1 cellular context compared by ENCODE assay signal in the genomic region with DNA sequence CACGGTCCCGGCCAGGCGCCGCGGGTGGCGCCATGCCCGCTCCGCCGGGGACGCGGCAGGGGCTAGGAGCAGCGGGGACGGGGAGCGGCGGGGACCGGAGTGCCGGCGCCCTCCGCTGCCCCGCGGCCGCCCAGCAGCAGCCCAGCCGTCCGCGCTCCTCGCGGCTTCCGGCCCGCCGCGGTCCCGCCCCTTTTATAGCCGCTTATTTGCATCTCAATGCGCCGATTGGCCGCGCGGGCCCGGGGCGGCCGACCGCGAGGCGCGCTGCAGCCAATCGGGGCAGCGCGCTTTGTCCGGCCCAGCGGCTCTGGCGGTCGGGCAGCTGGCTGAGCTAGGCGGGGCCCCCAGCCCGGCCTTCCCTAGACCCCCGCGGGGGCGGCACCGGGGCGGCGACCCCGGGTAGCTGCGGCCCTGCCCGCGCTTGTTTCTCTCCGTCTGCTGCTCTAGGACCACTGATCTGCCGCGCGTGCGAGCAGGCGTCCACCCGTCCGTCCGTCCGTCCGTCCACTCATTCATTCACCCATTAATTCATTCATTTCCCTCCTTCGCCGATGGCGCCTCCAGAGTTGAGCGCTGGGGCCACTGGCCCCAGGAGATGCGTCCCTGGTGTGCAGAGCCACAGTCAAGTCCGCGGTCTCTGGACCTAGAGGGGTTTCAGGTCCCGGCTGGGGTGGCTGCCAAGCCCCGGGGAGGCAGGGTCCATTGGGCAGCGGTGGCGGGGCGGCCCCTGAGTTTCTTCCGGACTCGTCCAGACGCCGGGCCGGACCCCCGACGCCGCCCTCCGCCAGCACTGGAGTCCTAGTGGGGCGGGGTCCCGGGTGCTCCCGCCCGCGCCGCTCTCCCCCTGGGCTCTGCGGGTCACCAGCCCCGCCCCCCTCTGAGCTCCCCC.
TF ChIP-seq lines count a peak whose summit lies in the region.

Gene HES6 (minus strand): TSS at position 167 of the 889 bp plus-strand sequence. CDS start 133 bp downstream, at position 34.

TF ChIP-seq in HEK293, 187 proteins besides CTCF, POLR2A, EP300 and RAD21 (continued from another document and continues in another):
- no peak for TF ChIP-seq ZBTB6 (tag by site-specific recombination; IDR thresholded peaks at IDR 0.05)
- TF ChIP-seq, protein P1, sequence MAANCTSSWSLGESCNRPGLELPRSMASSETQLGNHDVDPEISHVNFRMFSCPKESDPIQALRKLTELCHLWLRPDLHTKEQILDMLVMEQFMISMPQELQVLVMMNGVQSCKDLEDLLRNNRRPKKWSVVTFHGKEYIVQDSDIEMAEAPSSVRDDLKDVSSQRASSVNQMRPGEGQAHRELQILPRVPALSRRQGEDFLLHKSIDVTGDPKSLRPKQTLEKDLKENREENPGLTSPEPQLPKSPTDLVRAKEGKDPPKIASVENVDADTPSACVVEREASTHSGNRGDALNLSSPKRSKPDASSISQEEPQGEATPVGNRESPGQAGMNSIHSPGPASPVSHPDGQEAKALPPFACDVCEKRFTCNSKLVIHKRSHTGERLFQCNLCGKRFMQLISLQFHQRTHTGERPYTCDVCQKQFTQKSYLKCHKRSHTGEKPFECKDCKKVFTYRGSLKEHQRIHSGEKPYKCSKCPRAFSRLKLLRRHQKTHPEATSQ (tag by site-specific recombination; IDR thresholded peaks at IDR 0.05): 0 out of 2 replicates have a peak, but pooled peaks have one; percentile 45
- peak; percentile 43; the same call in 1 of the 2 replicates for TF ChIP-seq BCL11B (tag by site-specific recombination; IDR thresholded peaks at IDR 0.05; ENCODE audit: low read depth)
- no peak for TF ChIP-seq GFI1B (tag by site-specific recombination; IDR thresholded peaks at IDR 0.05)
- no peak for TF ChIP-seq ZNF184 (tag by site-specific recombination; IDR thresholded peaks at IDR 0.05)
- peak; percentile 81 for TF ChIP-seq KLF10 (tag by site-specific recombination; IDR thresholded peaks at IDR 0.05)
- peak; percentile 62 for TF ChIP-seq ZNF398 (tag by site-specific recombination; IDR thresholded peaks at IDR 0.05)
- peak; percentile 90 for TF ChIP-seq ZIC2 (tag by site-specific recombination; IDR thresholded peaks at IDR 0.05)
- no peak for TF ChIP-seq EGR2 (tag by site-specific recombination; IDR thresholded peaks at IDR 0.05; ENCODE audit: low read depth)
- TF ChIP-seq, protein P2, sequence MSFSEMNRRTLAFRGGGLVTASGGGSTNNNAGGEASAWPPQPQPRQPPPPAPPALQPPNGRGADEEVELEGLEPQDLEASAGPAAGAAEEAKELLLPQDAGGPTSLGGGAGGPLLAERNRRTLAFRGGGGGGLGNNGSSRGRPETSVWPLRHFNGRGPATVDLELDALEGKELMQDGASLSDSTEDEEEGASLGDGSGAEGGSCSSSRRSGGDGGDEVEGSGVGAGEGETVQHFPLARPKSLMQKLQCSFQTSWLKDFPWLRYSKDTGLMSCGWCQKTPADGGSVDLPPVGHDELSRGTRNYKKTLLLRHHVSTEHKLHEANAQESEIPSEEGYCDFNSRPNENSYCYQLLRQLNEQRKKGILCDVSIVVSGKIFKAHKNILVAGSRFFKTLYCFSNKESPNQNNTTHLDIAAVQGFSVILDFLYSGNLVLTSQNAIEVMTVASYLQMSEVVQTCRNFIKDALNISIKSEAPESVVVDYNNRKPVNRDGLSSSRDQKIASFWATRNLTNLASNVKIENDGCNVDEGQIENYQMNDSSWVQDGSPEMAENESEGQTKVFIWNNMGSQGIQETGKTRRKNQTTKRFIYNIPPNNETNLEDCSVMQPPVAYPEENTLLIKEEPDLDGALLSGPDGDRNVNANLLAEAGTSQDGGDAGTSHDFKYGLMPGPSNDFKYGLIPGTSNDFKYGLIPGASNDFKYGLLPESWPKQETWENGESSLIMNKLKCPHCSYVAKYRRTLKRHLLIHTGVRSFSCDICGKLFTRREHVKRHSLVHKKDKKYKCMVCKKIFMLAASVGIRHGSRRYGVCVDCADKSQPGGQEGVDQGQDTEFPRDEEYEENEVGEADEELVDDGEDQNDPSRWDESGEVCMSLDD (tag by site-specific recombination; IDR thresholded peaks at IDR 0.05): peak; percentile 38; the same call in 1 of the 2 replicates
- TF ChIP-seq ZBTB26 (tag by site-specific recombination; optimal IDR thresholded peaks at IDR 0.05): peak; percentile 39
- TF ChIP-seq ZNF555 (tag by site-specific recombination; conservative IDR thresholded peaks at IDR 0.05): no peak
- no peak for TF ChIP-seq ZNF10 (tag by site-specific recombination; IDR thresholded peaks at IDR 0.05)
- TF ChIP-seq, protein P3, sequence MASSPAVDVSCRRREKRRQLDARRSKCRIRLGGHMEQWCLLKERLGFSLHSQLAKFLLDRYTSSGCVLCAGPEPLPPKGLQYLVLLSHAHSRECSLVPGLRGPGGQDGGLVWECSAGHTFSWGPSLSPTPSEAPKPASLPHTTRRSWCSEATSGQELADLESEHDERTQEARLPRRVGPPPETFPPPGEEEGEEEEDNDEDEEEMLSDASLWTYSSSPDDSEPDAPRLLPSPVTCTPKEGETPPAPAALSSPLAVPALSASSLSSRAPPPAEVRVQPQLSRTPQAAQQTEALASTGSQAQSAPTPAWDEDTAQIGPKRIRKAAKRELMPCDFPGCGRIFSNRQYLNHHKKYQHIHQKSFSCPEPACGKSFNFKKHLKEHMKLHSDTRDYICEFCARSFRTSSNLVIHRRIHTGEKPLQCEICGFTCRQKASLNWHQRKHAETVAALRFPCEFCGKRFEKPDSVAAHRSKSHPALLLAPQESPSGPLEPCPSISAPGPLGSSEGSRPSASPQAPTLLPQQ (tag by site-specific recombination; IDR thresholded peaks at IDR 0.05): 0 out of 2 replicates have a peak, but pooled peaks have one; percentile 4
- TF ChIP-seq ZNF362 (tag by site-specific recombination; IDR thresholded peaks at IDR 0.05): no peak
- peak; percentile 66 for TF ChIP-seq KLF1 (tag by site-specific recombination; IDR thresholded peaks at IDR 0.05)
- TF ChIP-seq ZNF433 (tag by site-specific recombination; IDR thresholded peaks at IDR 0.05; ENCODE audit: low read depth): no peak
- no peak for TF ChIP-seq ZNF121 (tag by site-specific recombination; IDR thresholded peaks at IDR 0.05)
- TF ChIP-seq ZBTB7A (tag by site-specific recombination; IDR thresholded peaks at IDR 0.05; ENCODE audit: low read depth): 0 out of 2 replicates have a peak, but pooled peaks have one; percentile 27
- TF ChIP-seq ZNF366 (tag by site-specific recombination; conservative IDR thresholded peaks at IDR 0.05): peak; percentile 65
- no peak for TF ChIP-seq ZNF146 (tag by site-specific recombination; IDR thresholded peaks at IDR 0.05)
- TF ChIP-seq ZNF677 (tag by site-specific recombination; IDR thresholded peaks at IDR 0.05): 0 out of 2 replicates have a peak, but pooled peaks have one; percentile 23
- no peak for TF ChIP-seq ZFP37 (tag by site-specific recombination; IDR thresholded peaks at IDR 0.05)
- peak; percentile 99 for TF ChIP-seq ZNF24 (tag by site-specific recombination; IDR thresholded peaks at IDR 0.05)
- TF ChIP-seq, protein P4, sequence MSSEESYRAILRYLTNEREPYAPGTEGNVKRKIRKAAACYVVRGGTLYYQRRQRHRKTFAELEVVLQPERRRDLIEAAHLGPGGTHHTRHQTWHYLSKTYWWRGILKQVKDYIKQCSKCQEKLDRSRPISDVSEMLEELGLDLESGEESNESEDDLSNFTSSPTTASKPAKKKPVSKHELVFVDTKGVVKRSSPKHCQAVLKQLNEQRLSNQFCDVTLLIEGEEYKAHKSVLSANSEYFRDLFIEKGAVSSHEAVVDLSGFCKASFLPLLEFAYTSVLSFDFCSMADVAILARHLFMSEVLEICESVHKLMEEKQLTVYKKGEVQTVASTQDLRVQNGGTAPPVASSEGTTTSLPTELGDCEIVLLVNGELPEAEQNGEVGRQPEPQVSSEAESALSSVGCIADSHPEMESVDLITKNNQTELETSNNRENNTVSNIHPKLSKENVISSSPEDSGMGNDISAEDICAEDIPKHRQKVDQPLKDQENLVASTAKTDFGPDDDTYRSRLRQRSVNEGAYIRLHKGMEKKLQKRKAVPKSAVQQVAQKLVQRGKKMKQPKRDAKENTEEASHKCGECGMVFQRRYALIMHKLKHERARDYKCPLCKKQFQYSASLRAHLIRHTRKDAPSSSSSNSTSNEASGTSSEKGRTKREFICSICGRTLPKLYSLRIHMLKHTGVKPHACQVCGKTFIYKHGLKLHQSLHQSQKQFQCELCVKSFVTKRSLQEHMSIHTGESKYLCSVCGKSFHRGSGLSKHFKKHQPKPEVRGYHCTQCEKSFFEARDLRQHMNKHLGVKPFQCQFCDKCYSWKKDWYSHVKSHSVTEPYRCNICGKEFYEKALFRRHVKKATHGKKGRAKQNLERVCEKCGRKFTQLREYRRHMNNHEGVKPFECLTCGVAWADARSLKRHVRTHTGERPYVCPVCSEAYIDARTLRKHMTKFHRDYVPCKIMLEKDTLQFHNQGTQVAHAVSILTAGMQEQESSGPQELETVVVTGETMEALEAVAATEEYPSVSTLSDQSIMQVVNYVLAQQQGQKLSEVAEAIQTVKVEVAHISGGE (tag by site-specific recombination; conservative IDR thresholded peaks at IDR 0.05; ENCODE audit: low read depth): 0 out of 2 replicates have a peak, but pooled peaks have one; percentile 17
- no peak for TF ChIP-seq MZF1 (tag by site-specific recombination; IDR thresholded peaks at IDR 0.05; ENCODE audit: borderline replicate concordance)
- TF ChIP-seq ZEB2 (tag by site-specific recombination; IDR thresholded peaks at IDR 0.05): 0 out of 2 replicates have a peak, but pooled peaks have one; percentile 12
- peak; percentile 64 for TF ChIP-seq SP3 (tag by site-specific recombination; IDR thresholded peaks at IDR 0.05)
- 0 out of 2 replicates have a peak, but pooled peaks have one; percentile 24 for TF ChIP-seq ZNF391 (tag by site-specific recombination; IDR thresholded peaks at IDR 0.05; ENCODE audit: borderline replicate concordance, low read depth)
- peak; percentile 68 for TF ChIP-seq ZBTB20 (tag by site-specific recombination; IDR thresholded peaks at IDR 0.05)
- TF ChIP-seq PRDM10 (tag by site-specific recombination; IDR thresholded peaks at IDR 0.05): peak; percentile 61
- TF ChIP-seq GLIS1 (tag by site-specific recombination; IDR thresholded peaks at IDR 0.05): peak; percentile 71
- TF ChIP-seq GLIS2 (tag by site-specific recombination; IDR thresholded peaks at IDR 0.05): peak; percentile 88
- peak; percentile 36; the same call in 1 of the 2 replicates for TF ChIP-seq KLF8 (tag by site-specific recombination; IDR thresholded peaks at IDR 0.05)
- TF ChIP-seq ZNF350 (tag by site-specific recombination; IDR thresholded peaks at IDR 0.05): no peak
- TF ChIP-seq ZNF335 (tag by site-specific recombination; conservative IDR thresholded peaks at IDR 0.05): peak; percentile 92
